Comparison of ENCODE assay signal across 13 cellular contexts in genomic region chrX:1564750-1565683, GRCh38. TPM values are rescaled to one million over a fixed set of nuclear protein-coding genes. Genes with fewer than 3 reads are reported as not detected.
A peak's percentile ranks its signal among the peaks of the same experiment; 100 is the strongest.
DNase-seq lines count a peak whose midpoint lies in the region; ATAC-seq and FAIRE-seq lines count a peak whose summit lies in the region.
"Had no signal": no experiment of that assay in that cellular context is flagged by ENCODE, and none has a peak within 500 bp of the region (broad histone marks: within the 10 kb centered on the region; RNA-seq: fewer than 3 reads in every experiment).

No MANE protein-coding gene starts in this region.

- peak; percentile 74 for DNase-seq in GF-D8 (lab: John Stamatoyannopoulos, UW)
- DNase-seq in MV-4-11 (lab: John Stamatoyannopoulos, UW), result peak; percentile 68
- no peak for DNase-seq in effector memory CD4-positive, alpha-beta T cell
- no peak for DNase-seq in NCI-H1048 (lab: John Stamatoyannopoulos, UW)
- no peak for DNase-seq in occipital lobe (lab: John Stamatoyannopoulos, UW)
- DNase-seq in NCI-H1105 (lab: John Stamatoyannopoulos, UW), result no peak
- no peak for DNase-seq in frontal cortex (ENCODE audit: low spot score in 2 of 2)
- DNase-seq: COR-L47, SJCRH30 had no signal

- H3K4me3 ChIP-seq in effector memory CD4-positive, alpha-beta T cell (ENCODE audit: insufficient read depth, low read depth, low read length, poor library complexity, severe bottlenecking), result no peak overlapping the region
- H3K4me3 ChIP-seq: HAP-1, SJCRH30 had no signal

- H3K4me1 ChIP-seq in effector memory CD4-positive, alpha-beta T cell (ENCODE audit: control insufficient read depth, insufficient read depth, low read length, poor library complexity, severe bottlenecking), result peaks cover 12% of the 10 kb centered on the region
- H3K4me1 ChIP-seq: HAP-1, SJCRH30 had no signal

- H3K36me3 ChIP-seq in effector memory CD4-positive, alpha-beta T cell (ENCODE audit: control insufficient read depth, insufficient read depth, low read length), result no peaks in the 10 kb centered on the region
- H3K36me3 ChIP-seq: HAP-1, SJCRH30 had no signal

- H3K9me3 ChIP-seq in effector memory CD4-positive, alpha-beta T cell (ENCODE audit: control insufficient read depth, low read length), result no peaks in the 10 kb centered on the region
- H3K9me3 ChIP-seq: HAP-1, SJCRH30 had no signal

- ATAC-seq in GM21717 (IDR thresholded peaks at IDR 0.05; ENCODE audit: unreplicated experiment), result peak; percentile 75

- FAIRE-seq in frontal cortex (lab: Jason Lieb, UNC), result no peak
- FAIRE-seq: astrocyte had no signal

- H3K27ac ChIP-seq in effector memory CD4-positive, alpha-beta T cell (ENCODE audit: insufficient read depth, low read length, poor library complexity, severe bottlenecking), result peak overlapping the region; percentile 11
- H3K27ac ChIP-seq: SJCRH30 had no signal

- no peaks in the 10 kb centered on the region for H3K27me3 ChIP-seq in effector memory CD4-positive, alpha-beta T cell (replicated peaks; ENCODE audit: control insufficient read depth, insufficient read depth, low read length, poor library complexity, severe bottlenecking)
- H3K27me3 ChIP-seq: SJCRH30 had no signal

RNA-seq across cellular contexts. Expression of gene AKAP17A, which starts 26.4 kb away (rescaled TPM):
- total RNA-seq in occipital lobe, result 11.5 TPM
- total RNA-seq in frontal cortex, result 12.2 TPM

RNA-seq across cellular contexts. Expression of gene P2RY8, which starts 28.0 kb away (rescaled TPM):
- total RNA-seq in occipital lobe (0.16 TPM), frontal cortex (under 0.01 TPM)
- total RNA-seq: astrocyte had no signal

RNA-seq across cellular contexts. Expression of gene ASMT, which starts 49.8 kb away (rescaled TPM):
- total RNA-seq in occipital lobe (0.62 TPM), frontal cortex (0.41 TPM)
- total RNA-seq: astrocyte, renal cortical epithelial cell, SJCRH30 had no signal

Comparison
In these comparisons a context has a peak if more than half of its experiments do, and no peak if none do; other contexts are left out.
1. DNase-seq: peak in GF-D8 (single experiment) and MV-4-11 (single experiment); none in effector memory CD4-positive, alpha-beta T cell (0 of 3), NCI-H1048 (single experiment), occipital lobe (single experiment), NCI-H1105 (single experiment) and frontal cortex (0 of 2).